In genomic region chr7:131840291-131840690, GRCh38 we compare ENCODE assay signal across 4 cellular contexts.
TF ChIP-seq lines count a peak whose summit lies in the region.

No MANE protein-coding gene starts in this region.

TF ChIP-seq in SK-N-SH, 30 proteins besides CTCF, POLR2A, EP300 and RAD21:
- TF ChIP-seq RFX5 (IDR thresholded peaks at IDR 0.05; ENCODE audit: low read length) (peak; percentile 68), REST (IDR thresholded peaks at IDR 0.05; ENCODE audit: low read depth, low read length) (no peak), MEF2A (IDR thresholded peaks at IDR 0.05; ENCODE audit: borderline replicate concordance, low read depth) (no peak), RXRA (IDR thresholded peaks at IDR 0.05; ENCODE audit: borderline replicate concordance, low read depth) (no peak)

TF ChIP-seq in SK-N-SH treated with all-trans-retinoic acid at 6 μM for 48 hours, 23 proteins besides CTCF, POLR2A, EP300 and RAD21:
- no peak for TF ChIP-seq ZFP30 (CRISPR knock-in tag; IDR thresholded peaks at IDR 0.05)
- TF ChIP-seq RARB (CRISPR knock-in tag; IDR thresholded peaks at IDR 0.05) = no peak
- TF ChIP-seq CSDC2 (CRISPR knock-in tag; IDR thresholded peaks at IDR 0.05) = no peak
- TF ChIP-seq ARNTL (CRISPR knock-in tag; IDR thresholded peaks at IDR 0.05; ENCODE audit: borderline replicate concordance, low read depth) = no peak
- TF ChIP-seq ZFP3 (CRISPR knock-in tag; IDR thresholded peaks at IDR 0.05) = no peak
- no peak for TF ChIP-seq OSR1 (CRISPR knock-in tag; IDR thresholded peaks at IDR 0.05)
- no peak for TF ChIP-seq GLIS3 (CRISPR knock-in tag; IDR thresholded peaks at IDR 0.05)
- TF ChIP-seq TOX (CRISPR knock-in tag; IDR thresholded peaks at IDR 0.05; ENCODE audit: borderline replicate concordance) = no peak
- TF ChIP-seq TCF4 (CRISPR knock-in tag; IDR thresholded peaks at IDR 0.05; ENCODE audit: borderline replicate concordance) = no peak
- TF ChIP-seq SNAI2 (CRISPR knock-in tag; IDR thresholded peaks at IDR 0.05) = no peak
- TF ChIP-seq, protein P1, sequence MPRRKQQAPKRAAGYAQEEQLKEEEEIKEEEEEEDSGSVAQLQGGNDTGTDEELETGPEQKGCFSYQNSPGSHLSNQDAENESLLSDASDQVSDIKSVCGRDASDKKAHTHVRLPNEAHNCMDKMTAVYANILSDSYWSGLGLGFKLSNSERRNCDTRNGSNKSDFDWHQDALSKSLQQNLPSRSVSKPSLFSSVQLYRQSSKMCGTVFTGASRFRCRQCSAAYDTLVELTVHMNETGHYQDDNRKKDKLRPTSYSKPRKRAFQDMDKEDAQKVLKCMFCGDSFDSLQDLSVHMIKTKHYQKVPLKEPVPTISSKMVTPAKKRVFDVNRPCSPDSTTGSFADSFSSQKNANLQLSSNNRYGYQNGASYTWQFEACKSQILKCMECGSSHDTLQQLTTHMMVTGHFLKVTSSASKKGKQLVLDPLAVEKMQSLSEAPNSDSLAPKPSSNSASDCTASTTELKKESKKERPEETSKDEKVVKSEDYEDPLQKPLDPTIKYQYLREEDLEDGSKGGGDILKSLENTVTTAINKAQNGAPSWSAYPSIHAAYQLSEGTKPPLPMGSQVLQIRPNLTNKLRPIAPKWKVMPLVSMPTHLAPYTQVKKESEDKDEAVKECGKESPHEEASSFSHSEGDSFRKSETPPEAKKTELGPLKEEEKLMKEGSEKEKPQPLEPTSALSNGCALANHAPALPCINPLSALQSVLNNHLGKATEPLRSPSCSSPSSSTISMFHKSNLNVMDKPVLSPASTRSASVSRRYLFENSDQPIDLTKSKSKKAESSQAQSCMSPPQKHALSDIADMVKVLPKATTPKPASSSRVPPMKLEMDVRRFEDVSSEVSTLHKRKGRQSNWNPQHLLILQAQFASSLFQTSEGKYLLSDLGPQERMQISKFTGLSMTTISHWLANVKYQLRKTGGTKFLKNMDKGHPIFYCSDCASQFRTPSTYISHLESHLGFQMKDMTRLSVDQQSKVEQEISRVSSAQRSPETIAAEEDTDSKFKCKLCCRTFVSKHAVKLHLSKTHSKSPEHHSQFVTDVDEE (CRISPR knock-in tag; IDR thresholded peaks at IDR 0.05) = no peak
- no peak for TF ChIP-seq PPARA (CRISPR knock-in tag; IDR thresholded peaks at IDR 0.05; ENCODE audit: borderline replicate concordance)
- TF ChIP-seq ZNF8 (CRISPR knock-in tag; IDR thresholded peaks at IDR 0.05) = no peak
- TF ChIP-seq ZNF70 (CRISPR knock-in tag; IDR thresholded peaks at IDR 0.05) = no peak
- no peak for TF ChIP-seq BACH2 (CRISPR knock-in tag; IDR thresholded peaks at IDR 0.05; ENCODE audit: borderline replicate concordance)

TF ChIP-seq in GM23338, 12 proteins besides CTCF, POLR2A, EP300 and RAD21:
- no peak for TF ChIP-seq ETS1 (IDR thresholded peaks at IDR 0.05)
TF ChIP-seq in GM23338: peak in this region for 0.

TF ChIP-seq in H1, 55 proteins besides CTCF, POLR2A, EP300 and RAD21:
- peak; percentile 39; the same call in 1 of the 2 replicates for TF ChIP-seq RFX5 (IDR thresholded peaks at IDR 0.05; ENCODE audit: borderline replicate concordance, low read depth, low read length)
- TF ChIP-seq MAFK (IDR thresholded peaks at IDR 0.05; ENCODE audit: low read depth, low read length) = no peak
- no peak for TF ChIP-seq RXRA (IDR thresholded peaks at IDR 0.05; ENCODE audit: insufficient read depth, low read depth, low read length)
- TF ChIP-seq CHD7 (IDR thresholded peaks at IDR 0.05; ENCODE audit: insufficient replicate concordance, low read length) = no peak
- no peak for TF ChIP-seq GABPA (IDR thresholded peaks at IDR 0.05; ENCODE audit: borderline replicate concordance, insufficient read depth, low read length)
